In genomic region chr2:86781363-86781762, GRCh38 we compare ENCODE assay signal across 30 cellular contexts. TPM values are rescaled to one million over a fixed set of nuclear protein-coding genes. Genes with fewer than 3 reads are reported as not detected.
"Had no signal": no experiment of that assay in that cellular context is flagged by ENCODE, and none has a peak within 500 bp of the region (broad histone marks: within the 10 kb centered on the region; RNA-seq: fewer than 3 reads in every experiment).

No MANE protein-coding gene starts in this region.

- H3K9me3 Mint-ChIP-seq: activated CD4-positive, alpha-beta memory T cell treated with anti-CD3 and anti-CD28 coated beads for 36 hours; activated CD4-positive, alpha-beta T cell treated with anti-CD3 and anti-CD28 coated beads, Interleukin-2, amount 10 ng/mL, durations not matched to agents 24 days and 14 days; activated T-cell treated with anti-CD3 and anti-CD28 coated beads, Interleukin-2, amount 50 U/mL, for 4 hours; activated T-helper 17 cell treated with anti-CD3 and anti-CD28 coated beads, Interleukin-2, amount 50 U/mL, for 72 hours; naive B cell; neural crest cell; T-helper 1 cell treated with Interleukin-12 subunit alpha and Interleukin-12 subunit beta and Interleukin-4 antibody, amounts not matched to agents 30 μg/mL and 1 μg/mL, for 36 hours had no signal

- H3K27ac Mint-ChIP-seq: activated CD4-positive, alpha-beta memory T cell treated with anti-CD3 and anti-CD28 coated beads for 36 hours; activated CD4-positive, alpha-beta T cell treated with anti-CD3 and anti-CD28 coated beads, Interleukin-2, amount 10 ng/mL, durations not matched to agents 24 days and 14 days; activated T-helper 17 cell treated with anti-CD3 and anti-CD28 coated beads, Interleukin-2, amount 50 U/mL, for 72 hours; T-helper 1 cell treated with Interleukin-12 subunit alpha and Interleukin-12 subunit beta and Interleukin-4 antibody, amounts not matched to agents 30 μg/mL and 1 μg/mL, for 36 hours had no signal

- DNase-seq: activated CD4-positive, alpha-beta memory T cell treated with anti-CD3 and anti-CD28 coated beads for 36 hours; activated CD4-positive, alpha-beta T cell treated with anti-CD3 and anti-CD28 coated beads, Interleukin-2, amount 10 ng/mL, durations not matched to agents 24 days and 14 days; activated CD4-positive, CD25-positive, alpha-beta regulatory T cell treated with anti-CD3 and anti-CD28 coated beads, Interleukin-2, amount 50 U/mL, for 72 hours; activated gamma-delta T cell treated with Interleukin-2 at 50 U/mL for 16 hours; activated naive CD4-positive, alpha-beta T cell treated with anti-CD3 and anti-CD28 coated beads, Interleukin-2, amount 50 U/mL, for 16 hours; activated T-cell treated with anti-CD3 and anti-CD28 coated beads, Interleukin-2, amount 50 U/mL, for 4 hours; anterior cingulate cortex; colonic mucosa; effector memory CD4-positive, alpha-beta T cell; kidney glomerular epithelial cell; left lung; naive B cell; nucleus accumbens; pancreas; retina; sigmoid colon; small intestine; stimulated activated CD4-positive, alpha-beta T cell treated with anti-CD3 and anti-CD28 coated beads, Interleukin-1b, Interleukin-23, amount 100 ng/mL, for 48 hours; stimulated activated CD4-positive, alpha-beta T cell treated with anti-CD3 and anti-CD28 coated beads, Interleukin-4, amount 100 ng/mL, for 4 hours; stimulated activated naive CD4-positive, alpha-beta T cell; T-helper 9 cell; tibial artery; upper lobe of right lung had no signal

- H3K27me3 Mint-ChIP-seq: activated CD4-positive, alpha-beta memory T cell treated with anti-CD3 and anti-CD28 coated beads for 36 hours; activated T-helper 17 cell treated with anti-CD3 and anti-CD28 coated beads, Interleukin-2, amount 50 U/mL, for 72 hours; naive B cell had no signal

- H3K27ac ChIP-seq: colonic mucosa, left lung, pancreas, prostate gland, sigmoid colon, suprapubic skin, tibial artery, upper lobe of right lung had no signal

- H3K4me1 Mint-ChIP-seq: activated CD4-positive, alpha-beta T cell treated with anti-CD3 and anti-CD28 coated beads, Interleukin-2, amount 10 ng/mL, durations not matched to agents 24 days and 14 days; neural crest cell had no signal

- H3K36me3 Mint-ChIP-seq: activated CD4-positive, alpha-beta memory T cell treated with anti-CD3 and anti-CD28 coated beads for 36 hours; naive B cell had no signal

- H3K4me3 Mint-ChIP-seq: activated CD4-positive, alpha-beta memory T cell treated with anti-CD3 and anti-CD28 coated beads for 36 hours; activated CD4-positive, alpha-beta T cell treated with anti-CD3 and anti-CD28 coated beads, Interleukin-2, amount 10 ng/mL, durations not matched to agents 24 days and 14 days; activated T-cell treated with anti-CD3 and anti-CD28 coated beads, Interleukin-2, amount 50 U/mL, for 4 hours; activated T-helper 17 cell treated with anti-CD3 and anti-CD28 coated beads, Interleukin-2, amount 50 U/mL, for 72 hours; naive B cell; neural crest cell; T-helper 1 cell treated with Interleukin-12 subunit alpha and Interleukin-12 subunit beta and Interleukin-4 antibody, amounts not matched to agents 30 μg/mL and 1 μg/mL, for 36 hours had no signal

- H3K36me3 ChIP-seq: colonic mucosa, pancreas, prostate gland, sigmoid colon, upper lobe of right lung had no signal

- H3K9me3 ChIP-seq: colonic mucosa, left lung, pancreas, prostate gland, sigmoid colon, suprapubic skin, tibial artery, upper lobe of right lung had no signal

- H3K4me1 ChIP-seq: colonic mucosa, left lung, pancreas, prostate gland, sigmoid colon, suprapubic skin, tibial artery, upper lobe of right lung had no signal

- H3K4me3 ChIP-seq: colonic mucosa, left lung, lung, pancreas, prostate gland, sigmoid colon, suprapubic skin, tibial artery, upper lobe of right lung had no signal

- H3K27me3 ChIP-seq: colonic mucosa, pancreas, sigmoid colon, suprapubic skin, upper lobe of right lung had no signal

- ATAC-seq: activated T-cell treated with anti-CD3 and anti-CD28 coated beads, Interleukin-2, amount 50 U/mL, for 4 hours; activated T-helper 17 cell treated with anti-CD3 and anti-CD28 coated beads, Interleukin-2, amount 50 U/mL, for 72 hours; left lung; pancreas; upper lobe of right lung had no signal

RNA-seq across cellular contexts. Expression of gene CD8A, which starts 9.3 kb away (rescaled TPM):
- total RNA-seq: epithelial cell of proximal tubule had no signal
